Comparison of ENCODE assay signal across 11 cellular contexts in genomic region chr7:46290374-46291061, GRCh38.
DNase-seq lines count a peak whose midpoint lies in the region; ATAC-seq and TF ChIP-seq lines count a peak whose summit lies in the region.
"Had no signal": no experiment of that assay in that cellular context is flagged by ENCODE, and none has a peak within 500 bp of the region (broad histone marks: within the 10 kb centered on the region; RNA-seq: fewer than 3 reads in every experiment).

No MANE protein-coding gene starts in this region.

- H3K27me3 Mint-ChIP-seq in activated naive CD8-positive, alpha-beta T cell treated with anti-CD3 and anti-CD28 coated beads, Interleukin-2, amount 50 U/mL, for 24 hours, result no peaks in the 10 kb centered on the region
- no peaks in the 10 kb centered on the region for H3K27me3 Mint-ChIP-seq in naive thymus-derived CD8-positive, alpha-beta T cell
- H3K27me3 Mint-ChIP-seq: activated CD8-positive, alpha-beta memory T cell treated with anti-CD3 and anti-CD28 coated beads, Interleukin-2, amount 10 ng/mL, durations not matched to agents 7 days and 5 days; effector memory CD8-positive, alpha-beta T cell had no signal

- no peaks in the 10 kb centered on the region for H3K4me1 Mint-ChIP-seq in activated naive CD8-positive, alpha-beta T cell treated with anti-CD3 and anti-CD28 coated beads, Interleukin-2, amount 50 U/mL, for 24 hours
- H3K4me1 Mint-ChIP-seq in naive thymus-derived CD8-positive, alpha-beta T cell, result no peaks in the 10 kb centered on the region
- H3K4me1 Mint-ChIP-seq: activated CD8-positive, alpha-beta memory T cell treated with anti-CD3 and anti-CD28 coated beads, Interleukin-2, amount 10 ng/mL, durations not matched to agents 7 days and 5 days had no signal

- ATAC-seq in GM19438 (IDR thresholded peaks at IDR 0.05; ENCODE audit: low read depth, unreplicated experiment) (peak; percentile 17), HG03103 (IDR thresholded peaks at IDR 0.05; ENCODE audit: low read depth, unreplicated experiment) (peak; percentile 20)
- no peak for ATAC-seq in activated naive CD8-positive, alpha-beta T cell treated with anti-CD3 and anti-CD28 coated beads, Interleukin-2, amount 50 U/mL, for 24 hours
- ATAC-seq in naive thymus-derived CD8-positive, alpha-beta T cell, result no peak
- ATAC-seq: activated CD8-positive, alpha-beta memory T cell treated with anti-CD3 and anti-CD28 coated beads, Interleukin-2, amount 10 ng/mL, durations not matched to agents 7 days and 5 days; effector memory CD8-positive, alpha-beta T cell had no signal

- no peaks in the 10 kb centered on the region for H3K36me3 Mint-ChIP-seq in activated naive CD8-positive, alpha-beta T cell treated with anti-CD3 and anti-CD28 coated beads, Interleukin-2, amount 50 U/mL, for 24 hours (ENCODE audit: low read depth)
- H3K36me3 Mint-ChIP-seq in naive thymus-derived CD8-positive, alpha-beta T cell, result no peaks in the 10 kb centered on the region
- H3K36me3 Mint-ChIP-seq: activated CD8-positive, alpha-beta memory T cell treated with anti-CD3 and anti-CD28 coated beads, Interleukin-2, amount 10 ng/mL, durations not matched to agents 7 days and 5 days had no signal

- H3K27ac Mint-ChIP-seq in activated naive CD8-positive, alpha-beta T cell treated with anti-CD3 and anti-CD28 coated beads, Interleukin-2, amount 50 U/mL, for 24 hours, result no peak overlapping the region
- H3K27ac Mint-ChIP-seq in naive thymus-derived CD8-positive, alpha-beta T cell, result no peak overlapping the region
- H3K27ac Mint-ChIP-seq: activated CD8-positive, alpha-beta memory T cell treated with anti-CD3 and anti-CD28 coated beads, Interleukin-2, amount 10 ng/mL, durations not matched to agents 7 days and 5 days; effector memory CD8-positive, alpha-beta T cell had no signal

- no peak overlapping the region for H3K4me3 Mint-ChIP-seq in activated naive CD8-positive, alpha-beta T cell treated with anti-CD3 and anti-CD28 coated beads, Interleukin-2, amount 50 U/mL, for 24 hours
- no peak overlapping the region for H3K4me3 Mint-ChIP-seq in naive thymus-derived CD8-positive, alpha-beta T cell
- H3K4me3 Mint-ChIP-seq: activated CD8-positive, alpha-beta memory T cell treated with anti-CD3 and anti-CD28 coated beads, Interleukin-2, amount 10 ng/mL, durations not matched to agents 7 days and 5 days; effector memory CD8-positive, alpha-beta T cell had no signal

- no peak for DNase-seq in epithelial cell of prostate (ENCODE audit: low read depth, low spot score)
- no peak for DNase-seq in NCI-H187 (lab: John Stamatoyannopoulos, UW)
- no peak for DNase-seq in activated naive CD8-positive, alpha-beta T cell treated with anti-CD3 and anti-CD28 coated beads, Interleukin-2, amount 50 U/mL, for 24 hours
- DNase-seq in naive thymus-derived CD8-positive, alpha-beta T cell, result no peak
- no peak for DNase-seq in activated gamma-delta T cell treated with Interleukin-2 at 50 U/mL for 16 hours
- DNase-seq: activated CD8-positive, alpha-beta memory T cell treated with anti-CD3 and anti-CD28 coated beads, Interleukin-2, amount 10 ng/mL, durations not matched to agents 7 days and 5 days; effector memory CD8-positive, alpha-beta T cell; NCI-H1694 treated with DMSO at 0.1 percent for 48 hours had no signal

- POLR2A ChIA-PET in naive thymus-derived CD8-positive, alpha-beta T cell (lab: Charles Lee), result no interaction called here

- TF ChIP-seq CTCF in 22Rv1 (IDR thresholded peaks at IDR 0.05), result no peak

- no peaks in the 10 kb centered on the region for H3K9me3 Mint-ChIP-seq in activated naive CD8-positive, alpha-beta T cell treated with anti-CD3 and anti-CD28 coated beads, Interleukin-2, amount 50 U/mL, for 24 hours
- peaks cover 0 to 7% (median 0%) of the 10 kb centered on the region in 9 donors for H3K9me3 Mint-ChIP-seq in naive thymus-derived CD8-positive, alpha-beta T cell

- H3K27ac ChIP-seq in 22Rv1, result peak overlapping the region; percentile 53
- peak overlapping the region; percentile 92 for H3K27ac ChIP-seq in epithelial cell of prostate

Comparison
In these comparisons a context has a peak if more than half of its experiments do, and no peak if none do; other contexts are left out.
1. ATAC-seq: peak in GM19438 (single experiment) and HG03103 (single experiment); none in activated naive CD8-positive, alpha-beta T cell treated with anti-CD3 and anti-CD28 coated beads, Interleukin-2, amount 50 U/mL, for 24 hours (single experiment) and naive thymus-derived CD8-positive, alpha-beta T cell (0 of 2).